1 cellular context compared by ENCODE assay signal in the genomic region with DNA sequence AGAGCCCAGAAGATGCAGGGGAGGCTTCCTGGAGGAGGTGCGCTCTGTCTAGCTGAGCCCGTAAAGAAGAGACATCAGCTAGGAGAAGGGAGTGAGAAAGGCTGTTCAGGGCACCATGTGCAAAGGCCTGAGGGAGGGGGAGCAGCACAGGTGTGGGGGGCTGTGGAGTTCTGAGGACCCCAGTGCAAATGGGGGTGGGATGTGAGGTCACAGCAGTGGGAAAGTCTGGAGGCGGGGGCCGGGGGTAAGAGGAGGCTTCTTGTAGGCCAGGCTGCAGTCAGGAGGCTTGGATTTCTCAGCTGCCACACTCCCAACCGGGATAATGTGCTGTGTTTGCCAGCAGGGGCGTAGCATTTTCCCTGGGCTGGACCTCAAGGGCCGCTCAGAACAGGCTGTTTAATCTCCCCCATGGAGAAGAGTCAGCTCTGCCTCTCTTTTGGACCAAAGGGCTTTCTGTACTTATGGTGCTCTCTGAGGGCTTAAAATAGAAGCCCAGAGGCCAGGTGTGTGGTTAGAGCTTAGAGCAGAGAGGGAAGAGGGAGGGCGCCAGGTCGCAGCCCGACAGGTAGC.
TF ChIP-seq lines count a peak whose summit lies in the region.

No MANE protein-coding gene starts in this region.

TF ChIP-seq in H1, 55 proteins besides CTCF, POLR2A, EP300 and RAD21:
- no peak for TF ChIP-seq SAP30 (IDR thresholded peaks at IDR 0.05; ENCODE audit: insufficient read depth, insufficient replicate concordance, low read length)
- TF ChIP-seq NANOG (IDR thresholded peaks at IDR 0.05; ENCODE audit: insufficient read depth, low read depth, low read length, poor library complexity, severe bottlenecking): no peak
- no peak for TF ChIP-seq RBBP5 (IDR thresholded peaks at IDR 0.05; ENCODE audit: borderline replicate concordance, low read depth, low read length)
- TF ChIP-seq ATF3 (IDR thresholded peaks at IDR 0.05; ENCODE audit: insufficient read depth, low read depth, low read length): no peak
- TF ChIP-seq MAFK (IDR thresholded peaks at IDR 0.05; ENCODE audit: low read depth, low read length): no peak
- TF ChIP-seq POLR2AphosphoS5 (IDR thresholded peaks at IDR 0.05; ENCODE audit: low read depth, low read length): no peak
- no peak for TF ChIP-seq BCL11A (IDR thresholded peaks at IDR 0.05; ENCODE audit: low read depth in 2 of 2, low read length in 2 of 2)
- no peak for TF ChIP-seq TBP (IDR thresholded peaks at IDR 0.05; ENCODE audit: low read depth, low read length)
- no peak for TF ChIP-seq JUND (IDR thresholded peaks at IDR 0.05; ENCODE audit: low read length)
- TF ChIP-seq KDM1A (IDR thresholded peaks at IDR 0.05; ENCODE audit: borderline replicate concordance, low read length): no peak
- no peak for TF ChIP-seq GABPA (IDR thresholded peaks at IDR 0.05; ENCODE audit: borderline replicate concordance, insufficient read depth, low read length)
- no peak for TF ChIP-seq ASH2L (IDR thresholded peaks at IDR 0.05; ENCODE audit: low read length)
- TF ChIP-seq RFX5 (IDR thresholded peaks at IDR 0.05; ENCODE audit: borderline replicate concordance, low read depth, low read length): no peak
- TF ChIP-seq, protein P1, sequence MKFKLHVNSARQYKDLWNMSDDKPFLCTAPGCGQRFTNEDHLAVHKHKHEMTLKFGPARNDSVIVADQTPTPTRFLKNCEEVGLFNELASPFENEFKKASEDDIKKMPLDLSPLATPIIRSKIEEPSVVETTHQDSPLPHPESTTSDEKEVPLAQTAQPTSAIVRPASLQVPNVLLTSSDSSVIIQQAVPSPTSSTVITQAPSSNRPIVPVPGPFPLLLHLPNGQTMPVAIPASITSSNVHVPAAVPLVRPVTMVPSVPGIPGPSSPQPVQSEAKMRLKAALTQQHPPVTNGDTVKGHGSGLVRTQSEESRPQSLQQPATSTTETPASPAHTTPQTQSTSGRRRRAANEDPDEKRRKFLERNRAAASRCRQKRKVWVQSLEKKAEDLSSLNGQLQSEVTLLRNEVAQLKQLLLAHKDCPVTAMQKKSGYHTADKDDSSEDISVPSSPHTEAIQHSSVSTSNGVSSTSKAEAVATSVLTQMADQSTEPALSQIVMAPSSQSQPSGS (IDR thresholded peaks at IDR 0.05; ENCODE audit: low read length): no peak
- TF ChIP-seq SP1 (IDR thresholded peaks at IDR 0.05; ENCODE audit: low read depth, low read length): no peak
- TF ChIP-seq POU5F1 (IDR thresholded peaks at IDR 0.05; ENCODE audit: low read depth, low read length): no peak
- no peak for TF ChIP-seq CTBP2 (IDR thresholded peaks at IDR 0.05; ENCODE audit: borderline replicate concordance, insufficient read depth, insufficient read length, low read length)
- TF ChIP-seq, protein P2, sequence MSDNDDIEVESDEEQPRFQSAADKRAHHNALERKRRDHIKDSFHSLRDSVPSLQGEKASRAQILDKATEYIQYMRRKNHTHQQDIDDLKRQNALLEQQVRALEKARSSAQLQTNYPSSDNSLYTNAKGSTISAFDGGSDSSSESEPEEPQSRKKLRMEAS (IDR thresholded peaks at IDR 0.05): no peak
- TF ChIP-seq CBX8 (IDR thresholded peaks at IDR 0.05; ENCODE audit: borderline replicate concordance, low read depth, low read length): no peak
